In the genomic region with DNA sequence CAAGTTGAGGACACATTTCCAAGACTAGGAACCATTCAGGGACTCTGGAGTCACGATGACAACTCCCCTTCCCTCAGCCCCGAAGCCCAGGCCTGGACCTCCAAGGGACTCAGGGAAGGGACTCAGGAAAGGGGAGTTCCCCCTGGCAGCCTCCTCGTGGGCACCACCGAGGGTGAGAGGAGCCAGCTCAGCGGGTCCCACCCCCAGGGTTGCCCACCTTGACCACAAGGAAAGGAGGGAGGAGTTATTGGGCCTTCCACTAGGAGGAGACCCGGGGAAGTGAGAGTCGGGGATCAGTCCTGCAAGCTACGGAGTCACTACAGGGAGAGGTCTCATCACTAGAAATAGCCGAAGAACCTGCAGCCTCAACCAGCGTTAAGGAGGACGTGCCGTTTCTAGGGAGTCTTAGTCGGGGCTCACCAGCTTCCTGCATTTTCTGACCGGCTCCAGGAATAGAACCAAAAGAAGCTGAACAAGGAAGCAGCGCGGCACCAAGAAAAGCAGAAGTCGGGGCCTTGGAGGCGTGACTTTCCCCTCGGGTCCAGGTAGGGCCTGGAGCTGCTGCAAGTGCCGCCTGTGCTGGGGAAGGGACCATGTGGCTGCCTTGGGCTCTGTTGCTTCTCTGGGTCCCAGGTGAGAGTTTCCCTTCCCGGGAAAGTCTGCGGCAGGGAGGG, we compare ENCODE assay signal across 9 cellular contexts. TPM values are rescaled to one million over a fixed set of nuclear protein-coding genes. Genes with fewer than 3 reads are reported as not detected.
DNase-seq lines count a peak whose midpoint lies in the region; ATAC-seq, FAIRE-seq and TF ChIP-seq lines count a peak whose summit lies in the region.
"Had no signal": no experiment of that assay in that cellular context is flagged by ENCODE, and none has a peak within 500 bp of the region (broad histone marks: within the 10 kb centered on the region; RNA-seq: fewer than 3 reads in every experiment).

A gene (plus strand): TSS at position 524 of the 674 bp plus-strand sequence. CDS start 70 bp downstream, at position 594.

- no peak for TF ChIP-seq EP300 in K562 (IDR thresholded peaks at IDR 0.05; ENCODE audit: low read length)

- H3K79me2 ChIP-seq in K562 (ENCODE audit: control insufficient read depth, insufficient read depth, low read length): no peaks in the 10 kb centered on the region

- peaks cover 16 to 28% (median 21%) of the 10 kb centered on the region in 3 donors for H3K4me1 Mint-ChIP-seq in naive B cell
- H3K4me1 Mint-ChIP-seq in osteocyte (ENCODE audit: unreplicated experiment): no peaks in the 10 kb centered on the region

- peak within 1 kb of the TSS in 4 of 8 donors; percentile 70 to 89 (median 80) for H3K4me3 Mint-ChIP-seq in naive B cell
- H3K4me3 Mint-ChIP-seq in osteocyte (ENCODE audit: unreplicated experiment): no peak within 1 kb of the TSS

- CTCF ChIA-PET in K562 (lab: Yijun Ruan, JAX; ENCODE audit: low intra/inter-chr PET ratio): no interaction called here

- H3K36me3 Mint-ChIP-seq in naive B cell (peaks cover 0 to 8% of the 10 kb centered on the region in 2 donors), osteocyte (ENCODE audit: unreplicated experiment) (no peaks in the 10 kb centered on the region)

- peak within 1 kb of the TSS; percentile 83 for H2AFZ ChIP-seq in K562 (ENCODE audit: low read depth, low read length)

- 30% methylated on average over 19 of the region's 22 CpGs for WGBS in K562 (ENCODE audit: insufficient coverage, low coverage, missing lambda C conversion rate)

- no peak within 1 kb of the TSS for H3K4me3 ChIP-seq in K562
- H3K4me3 ChIP-seq in SJCRH30: no peak within 1 kb of the TSS

- BruUV-seq in K562 (replicated peaks; lab: Mats Ljungman, UMichigan): no TSS peak

- H3K27me3 ChIP-seq in K562 (ENCODE audit: control insufficient read depth in 2 of 2, insufficient read depth in 2 of 2, low read length in 2 of 2) (peaks cover 0 to 1% of the 10 kb centered on the region in 2 experiments; a peak in 1 of 5 replicates), SJCRH30 (peaks cover 4% of the 10 kb centered on the region)

- intact Hi-C loops in K562 (cut with micrococcal nuclease): no loop called here

- no peak within 1 kb of the TSS; the same call in 1 of the 2 replicates for H3K4me2 ChIP-seq in K562 (ENCODE audit: insufficient read depth, low read length)
- H3K4me2 ChIP-seq: KMS-11 had no signal

- H3K36me3 ChIP-seq in K562 (ENCODE audit: control insufficient read depth, insufficient read depth, low read length) (no peaks in the 10 kb centered on the region), SJCRH30 (no peaks in the 10 kb centered on the region)

- H4K20me1 ChIP-seq in K562 (replicated peaks; ENCODE audit: control insufficient read depth, insufficient read depth, low read length): no peaks in the 10 kb centered on the region

- no peak for TF ChIP-seq POLR2A in K562 (conservative IDR thresholded peaks at IDR 0.05)

- H3K27me3 Mint-ChIP-seq in naive B cell (peaks cover 0 to 8% (median 6%) of the 10 kb centered on the region in 3 donors), osteocyte (ENCODE audit: unreplicated experiment) (peaks cover 8% of the 10 kb centered on the region)

- TF ChIP-seq CTCF in K562 (IDR thresholded peaks at IDR 0.05 in 2 of 3, conservative IDR thresholded peaks at IDR 0.05 in 1 of 3; ENCODE audit: insufficient read depth in 2 of 3, low read depth in 1 of 3, low read length in 3 of 3): no peak
- TF ChIP-seq CTCF in osteocyte (IDR thresholded peaks at IDR 0.05): no peak

- in situ Hi-C loops in K562 (cut with MboI): no loop called here

- H3K4me1 ChIP-seq in K562 (replicated peaks in 1 of 2; ENCODE audit: control insufficient read depth in 2 of 2, insufficient read depth in 2 of 2, low read length in 2 of 2): peaks cover 25 to 27% of the 10 kb centered on the region in 2 experiments
- H3K4me1 ChIP-seq in SJCRH30: no peaks in the 10 kb centered on the region

- H3K9me3 ChIP-seq in K562 (replicated peaks; ENCODE audit: control insufficient read depth, insufficient read depth, low read depth, low read length) (no peaks in the 10 kb centered on the region; the same call in 1 of the 2 replicates), SJCRH30 (replicated peaks) (no peaks in the 10 kb centered on the region)

- no peak within 1 kb of the TSS for H3K27ac ChIP-seq in K562 (ENCODE audit: extremely low read depth, low read depth, low read length)
- no peak within 1 kb of the TSS for H3K27ac ChIP-seq in SJCRH30
- H3K27ac ChIP-seq: KMS-11 had no signal

- ATAC-seq in K562 (no peak), naive B cell (ENCODE audit: low read depth in 2 of 2) (peak; percentile 67), HG02571 (IDR thresholded peaks at IDR 0.05; ENCODE audit: unreplicated experiment) (no peak)

- DNase-seq in CD1c-positive myeloid dendritic cell (ENCODE audit: extremely low spot score): peak; percentile 80
- peak; percentile 75 for DNase-seq in KG1 (lab: John Stamatoyannopoulos, UW)
- no peak for DNase-seq in K562 (ENCODE audit: extremely low read depth in 1 of 4, low spot score in 3 of 4)
- peak; percentile 40 for DNase-seq in naive B cell
- DNase-seq in osteocyte (ENCODE audit: extremely low spot score, unreplicated experiment): no peak
- no peak for DNase-seq in COLO829 (ENCODE audit: low spot score)
- no peak for DNase-seq in SJCRH30

- TF ChIP-seq RAD21 in K562 (CRISPR knock-in tag; conservative IDR thresholded peaks at IDR 0.05 in 1 of 2, IDR thresholded peaks at IDR 0.05 in 1 of 2): no peak

- H3K9me3 Mint-ChIP-seq in naive B cell (no peaks in the 10 kb centered on the region), osteocyte (ENCODE audit: unreplicated experiment) (no peaks in the 10 kb centered on the region)

- no peak within 1 kb of the TSS; a peak in 1 of 4 replicates for H3K9ac ChIP-seq in K562 (ENCODE audit: insufficient read depth in 1 of 2, low read depth in 2 of 2, low read length in 2 of 2)
- H3K9ac ChIP-seq: KMS-11 had no signal

- peak within 1 kb of the TSS in 2 of 6 donors; percentile 52 to 59 for H3K27ac Mint-ChIP-seq in naive B cell
- H3K27ac Mint-ChIP-seq in osteocyte (ENCODE audit: unreplicated experiment): no peak within 1 kb of the TSS

- no peak for FAIRE-seq in K562 (lab: Jason Lieb, UNC)

- H3K9me1 ChIP-seq in K562 (ENCODE audit: control insufficient read depth, insufficient read depth, low read length): no peaks in the 10 kb centered on the region

- POLR2A ChIA-PET in K562 (lab: Yijun Ruan, JAX): interaction anchor here (0.6 kb wide), 1 partner anchor 11 kb away, joined by 4 read pairs; no protein-coding TSS in a partner anchor

TF ChIP-seq in K562, 482 proteins besides CTCF, POLR2A, EP300 and RAD21 (continues in another document):
- TF ChIP-seq, protein P1, sequence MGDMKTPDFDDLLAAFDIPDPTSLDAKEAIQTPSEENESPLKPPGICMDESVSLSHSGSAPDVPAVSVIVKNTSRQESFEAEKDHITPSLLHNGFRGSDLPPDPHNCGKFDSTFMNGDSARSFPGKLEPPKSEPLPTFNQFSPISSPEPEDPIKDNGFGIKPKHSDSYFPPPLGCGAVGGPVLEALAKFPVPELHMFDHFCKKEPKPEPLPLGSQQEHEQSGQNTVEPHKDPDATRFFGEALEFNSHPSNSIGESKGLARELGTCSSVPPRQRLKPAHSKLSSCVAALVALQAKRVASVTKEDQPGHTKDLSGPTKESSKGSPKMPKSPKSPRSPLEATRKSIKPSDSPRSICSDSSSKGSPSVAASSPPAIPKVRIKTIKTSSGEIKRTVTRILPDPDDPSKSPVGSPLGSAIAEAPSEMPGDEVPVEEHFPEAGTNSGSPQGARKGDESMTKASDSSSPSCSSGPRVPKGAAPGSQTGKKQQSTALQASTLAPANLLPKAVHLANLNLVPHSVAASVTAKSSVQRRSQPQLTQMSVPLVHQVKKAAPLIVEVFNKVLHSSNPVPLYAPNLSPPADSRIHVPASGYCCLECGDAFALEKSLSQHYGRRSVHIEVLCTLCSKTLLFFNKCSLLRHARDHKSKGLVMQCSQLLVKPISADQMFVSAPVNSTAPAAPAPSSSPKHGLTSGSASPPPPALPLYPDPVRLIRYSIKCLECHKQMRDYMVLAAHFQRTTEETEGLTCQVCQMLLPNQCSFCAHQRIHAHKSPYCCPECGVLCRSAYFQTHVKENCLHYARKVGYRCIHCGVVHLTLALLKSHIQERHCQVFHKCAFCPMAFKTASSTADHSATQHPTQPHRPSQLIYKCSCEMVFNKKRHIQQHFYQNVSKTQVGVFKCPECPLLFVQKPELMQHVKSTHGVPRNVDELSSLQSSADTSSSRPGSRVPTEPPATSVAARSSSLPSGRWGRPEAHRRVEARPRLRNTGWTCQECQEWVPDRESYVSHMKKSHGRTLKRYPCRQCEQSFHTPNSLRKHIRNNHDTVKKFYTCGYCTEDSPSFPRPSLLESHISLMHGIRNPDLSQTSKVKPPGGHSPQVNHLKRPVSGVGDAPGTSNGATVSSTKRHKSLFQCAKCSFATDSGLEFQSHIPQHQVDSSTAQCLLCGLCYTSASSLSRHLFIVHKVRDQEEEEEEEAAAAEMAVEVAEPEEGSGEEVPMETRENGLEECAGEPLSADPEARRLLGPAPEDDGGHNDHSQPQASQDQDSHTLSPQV (IDR thresholded peaks at IDR 0.05): no peak
- TF ChIP-seq MYNN (IDR thresholded peaks at IDR 0.05) (no peak), MYNN (CRISPR knock-in tag; IDR thresholded peaks at IDR 0.05) (no peak)

RNA-seq across cellular contexts. Expression of the gene that starts here (rescaled TPM):
- total RNA-seq in K562 (2011; cell fraction: chromatin; rRNA removed; ENCODE audit: low replicate concordance): 0.51 and 0.56 TPM in 2 replicates
- 0.39 and 0.67 TPM in 2 replicates for total RNA-seq in K562 (2011; cell fraction: nucleolus; rRNA removed)
- total RNA-seq in K562 (2011; cell fraction: nucleoplasm; rRNA removed): 0.44 and 0.92 TPM in 2 replicates
- total RNA-seq in K562 (2014; rRNA removed): 0.23 and 0.49 TPM in 2 replicates
- total RNA-seq in K562 (2014; rRNA removed; fragmentation: Illumina TruSeq; extraction: Trizol): 0.22 and 0.29 TPM in 2 replicates
- 0.76 and 0.79 TPM in 2 replicates for total RNA-seq in K562 (2015; rRNA removed; fragmentation: Illumina TruSeq; extraction: Trizol)
- total RNA-seq in K562 (2021): 0.36 and 0.44 TPM in 2 replicates
- polyA plus RNA-seq in K562 (2011; rRNA removed): 1.7 and 19.7 TPM in 2 replicates
- 1.4 and 20.9 TPM in 2 replicates for polyA plus RNA-seq in K562 (2011; cell fraction: cytosol; rRNA removed)
- polyA plus RNA-seq in K562 (2011; cell fraction: nucleus; rRNA removed): 1.1 and 15.8 TPM in 2 replicates
- polyA plus RNA-seq in K562 (2012): 2.3 and 9.5 TPM in 2 replicates
- 0.39 and 0.50 TPM in 2 replicates for polyA plus RNA-seq in K562 (2014; fragmentation: Illumina TruSeq; extraction: Trizol)
- polyA plus RNA-seq in K562 (2014; fragmentation: Nextera tagmentation; extraction: Ambion mirVana): under 1 TPM in 1 of 2 experiments, not detected in 1; 0.21 TPM
- polyA plus RNA-seq in K562 (2014; rRNA removed): 0.26 and 0.50 TPM in 2 replicates
- polyA minus RNA-seq in K562 (2011; rRNA and poly(A)+ RNA removed): 0.60 and 6.1 TPM in 2 replicates
- 5.7 TPM in 1 of 2 replicates, not detected in the other for polyA minus RNA-seq in K562 (2011; cell fraction: cytosol; rRNA and poly(A)+ RNA removed)
- 5.3 TPM in 1 of 2 replicates, not detected in the other for polyA minus RNA-seq in K562 (2011; cell fraction: nucleus; rRNA and poly(A)+ RNA removed)
- polyA plus RNA-seq in naive B cell (ENCODE audit: low read depth in 6 of 6): 1 to 10 TPM in 5 of 6 donors, not detected in 1; 1.2 to 2.3 (median 1.6) TPM
- total RNA-seq in osteocyte: not detected in 2 replicates
- total RNA-seq in SJCRH30 (2014; rRNA removed; shearing (Covaris generic)): not detected in 2 replicates

Comparison
In these comparisons a context has a peak if more than half of its experiments do, and no peak if none do; other contexts are left out.
1. DNase-seq: peak in CD1c-positive myeloid dendritic cell (single experiment), KG1 (single experiment) and naive B cell (single experiment); none in K562 (0 of 4), osteocyte (single experiment), COLO829 (single experiment) and SJCRH30 (0 of 2).
2. ATAC-seq: peak in naive B cell (2 of 2); none in K562 (single experiment) and HG02571 (single experiment).